In the genomic region with DNA sequence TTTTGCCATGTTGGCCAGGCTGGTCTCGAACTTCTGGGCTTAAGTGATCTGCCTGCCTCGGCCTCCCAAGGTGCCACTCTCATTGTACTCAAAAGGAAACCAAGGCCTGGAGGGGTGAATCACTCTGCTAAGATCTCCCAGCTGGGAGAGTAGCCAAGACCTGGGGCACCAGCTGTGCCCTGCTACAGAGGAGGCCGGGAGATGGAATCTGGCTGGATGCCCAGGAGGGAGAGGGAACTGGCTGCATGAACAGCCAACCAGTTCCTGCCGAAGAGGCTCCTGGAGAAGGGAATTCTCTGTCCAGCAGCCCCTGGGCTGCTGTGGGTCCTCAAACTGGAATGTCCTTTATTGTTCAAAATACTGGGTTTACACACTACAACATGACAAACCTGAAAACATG, we compare ENCODE assay signal across 8 cellular contexts.
DNase-seq lines count a peak whose midpoint lies in the region; ATAC-seq and TF ChIP-seq lines count a peak whose summit lies in the region.

No MANE protein-coding gene starts in this region.

- H3K4me3 ChIP-seq in heart left ventricle (no peak overlapping the region), stomach (no peak overlapping the region)

- TF ChIP-seq POLR2A in heart left ventricle (IDR thresholded peaks at IDR 0.05) = no peak
- no peak for TF ChIP-seq POLR2A in stomach (IDR thresholded peaks at IDR 0.05)

- peak overlapping the region; percentile 56 for H3K27ac ChIP-seq in VCaP
- H3K27ac ChIP-seq in heart left ventricle = peak overlapping the region in 4 of 12 donors; percentile 24 to 40 (median 30)
- peak overlapping the region; percentile 18 to 77 (median 72) for H3K27ac ChIP-seq in stomach

- H3K27me3 ChIP-seq in heart left ventricle (no peaks in the 10 kb centered on the region), stomach (no peaks in the 10 kb centered on the region)

- 29 to 41% (median 37%) methylated on average over 3 to 4 of the region's 4 CpGs for WGBS in heart left ventricle, 4 donors
- 11 to 20% (median 15%) methylated on average over 4 of the region's 4 CpGs for WGBS in stomach, 5 donors

- H3K9me3 ChIP-seq in heart left ventricle (peaks cover 0 to 6% (median 0%) of the 10 kb centered on the region in 12 donors), stomach (no peaks in the 10 kb centered on the region)

- no peak for TF ChIP-seq CTCF in VCaP (conservative IDR thresholded peaks at IDR 0.05)
- no peak for TF ChIP-seq CTCF in heart left ventricle (IDR thresholded peaks at IDR 0.05)
- no peak for TF ChIP-seq CTCF in stomach (IDR thresholded peaks at IDR 0.05)

- peaks cover 0 to 16% (median 2%) of the 10 kb centered on the region in 12 donors for H3K4me1 ChIP-seq in heart left ventricle
- H3K4me1 ChIP-seq in stomach = peaks cover 25 to 73% (median 59%) of the 10 kb centered on the region in 4 donors

- TF ChIP-seq EP300 in stomach (IDR thresholded peaks at IDR 0.05) = no peak

- peak; percentile 93 for DNase-seq in AG08395 (ENCODE audit: low spot score)
- DNase-seq in NCI-H1092 (lab: John Stamatoyannopoulos, UW) = peak; percentile 97
- DNase-seq in heart left ventricle = peak; percentile 87 to 95 (median 91)
- peak; percentile 98 for DNase-seq in stomach
- DNase-seq in GDM1 (lab: John Stamatoyannopoulos, UW) = no peak
- no peak for DNase-seq in activated effector memory CD4-positive, alpha-beta T cell treated with Interleukin-2 at 50 U/mL for 16 hours

- intact Hi-C loops in heart left ventricle (cut with DNase I) (no loop called here), stomach (cut with DNase I; ENCODE audit: low total_unique reads) (no loop called here)

- ATAC-seq in heart left ventricle = peak; percentile 89 to 96 (median 92)
- no peak for ATAC-seq in GM21515 (IDR thresholded peaks at IDR 0.05; ENCODE audit: unreplicated experiment)

- H3K36me3 ChIP-seq in heart left ventricle = no peaks in the 10 kb centered on the region
- no peaks in the 10 kb centered on the region for H3K36me3 ChIP-seq in stomach

Comparison
In these comparisons a context has a peak if more than half of its experiments do, and no peak if none do; other contexts are left out.
1. DNase-seq: peak in AG08395 (single experiment), NCI-H1092 (single experiment), heart left ventricle (5 of 5) and stomach (single experiment); none in GDM1 (single experiment) and activated effector memory CD4-positive, alpha-beta T cell treated with Interleukin-2 at 50 U/mL for 16 hours (single experiment).